1 cellular context compared by ENCODE assay signal in the genomic region with DNA sequence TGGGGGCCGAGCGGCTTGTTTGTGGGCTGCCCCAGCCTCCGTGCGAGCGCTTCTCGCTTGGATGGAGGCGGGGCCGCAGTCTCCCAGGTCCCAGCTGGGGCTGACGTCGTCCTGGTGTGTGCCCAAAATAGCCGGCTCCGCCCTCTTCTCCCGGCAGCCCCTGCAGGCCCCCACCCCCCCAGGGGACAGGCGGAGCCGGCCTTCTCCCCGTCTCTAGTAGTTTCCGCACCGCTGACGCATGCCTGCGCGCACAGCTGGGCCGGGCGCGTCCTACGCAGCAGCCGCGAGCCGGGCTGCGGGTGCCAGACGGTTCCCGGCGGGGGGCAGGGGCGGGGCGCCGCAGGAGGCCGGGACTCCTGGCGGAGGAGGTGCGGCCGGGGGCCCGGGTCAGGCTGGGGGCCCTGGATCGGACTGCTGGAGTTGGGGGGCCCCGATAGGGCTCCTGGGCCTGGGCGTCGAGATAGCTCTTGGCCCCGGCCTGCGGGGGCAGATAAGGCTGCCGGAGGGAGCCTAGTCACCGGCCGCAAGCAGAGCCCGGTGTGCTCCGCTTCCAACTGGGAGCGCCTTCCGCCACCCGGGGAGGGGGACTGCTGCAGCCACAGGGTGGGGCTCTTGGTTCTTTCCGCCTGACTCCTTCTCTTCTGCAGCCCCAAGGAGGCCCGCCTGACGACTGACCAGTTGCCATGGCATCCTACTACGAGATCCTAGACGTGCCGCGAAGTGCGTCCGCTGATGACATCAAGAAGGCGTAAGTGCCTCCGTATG.
TF ChIP-seq lines count a peak whose summit lies in the region.

A gene (plus strand): TSS at position 216 of the 765 bp plus-strand sequence. CDS start 468 bp downstream, at position 684.

TF ChIP-seq in K562, 482 proteins besides CTCF, POLR2A, EP300 and RAD21 (continued from another document and continues in another):
- TF ChIP-seq, protein P1, sequence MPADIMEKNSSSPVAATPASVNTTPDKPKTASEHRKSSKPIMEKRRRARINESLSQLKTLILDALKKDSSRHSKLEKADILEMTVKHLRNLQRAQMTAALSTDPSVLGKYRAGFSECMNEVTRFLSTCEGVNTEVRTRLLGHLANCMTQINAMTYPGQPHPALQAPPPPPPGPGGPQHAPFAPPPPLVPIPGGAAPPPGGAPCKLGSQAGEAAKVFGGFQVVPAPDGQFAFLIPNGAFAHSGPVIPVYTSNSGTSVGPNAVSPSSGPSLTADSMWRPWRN (IDR thresholded peaks at IDR 0.05; ENCODE audit: low read depth) = peak; percentile 89
- TF ChIP-seq MEF2D (tag; conservative IDR thresholded peaks at IDR 0.05; ENCODE audit: low read depth) (peak; percentile 98), DIDO1 (tag; IDR thresholded peaks at IDR 0.05; ENCODE audit: low read depth) (no peak), KLF13 (tag; IDR thresholded peaks at IDR 0.05; ENCODE audit: borderline replicate concordance, low read depth) (peak; percentile 71; the same call in 1 of the 2 replicates), ILF3 (IDR thresholded peaks at IDR 0.05; ENCODE audit: borderline replicate concordance) (0 out of 2 replicates have a peak, but pooled peaks have one; percentile 54), BCOR (IDR thresholded peaks at IDR 0.05) (peak; percentile 80), RBM14 (IDR thresholded peaks at IDR 0.05; ENCODE audit: borderline replicate concordance, insufficient read depth, low read depth, low read length) (no peak), POLR2AphosphoS5 (IDR thresholded peaks at IDR 0.05; ENCODE audit: control insufficient read depth, insufficient read depth, low read depth, low read length) (peak; percentile 98), CC2D1A (IDR thresholded peaks at IDR 0.05) (peak; percentile 95), MYBL2 (IDR thresholded peaks at IDR 0.05; ENCODE audit: low read depth) (no peak), MYBL2 (CRISPR knock-in tag; IDR thresholded peaks at IDR 0.05; ENCODE audit: borderline replicate concordance) (no peak), CBX3 (IDR thresholded peaks at IDR 0.05; ENCODE audit: borderline replicate concordance in 1 of 2, low read length in 2 of 2) (peak in 1 of 2 experiments; percentile 39; a peak in 1 of 3 replicates), ESRRA (IDR thresholded peaks at IDR 0.05; ENCODE audit: borderline replicate concordance, low read depth) (peak; percentile 60; the same call in 1 of the 2 replicates), FOXP1 (CRISPR knock-in tag; IDR thresholded peaks at IDR 0.05) (peak; percentile 83; the same call in 1 of the 2 replicates), MTA2 (IDR thresholded peaks at IDR 0.05; ENCODE audit: low read depth) (peak; percentile 95), ZNF41 (CRISPR knock-in tag; conservative IDR thresholded peaks at IDR 0.05) (peak; percentile 79), CBX5 (IDR thresholded peaks at IDR 0.05; ENCODE audit: borderline replicate concordance, low read depth) (peak; percentile 38; the same call in 1 of the 2 replicates), ZBTB17 (CRISPR knock-in tag; IDR thresholded peaks at IDR 0.05) (peak; percentile 70; the same call in 1 of the 2 replicates), EGR1 (conservative IDR thresholded peaks at IDR 0.05) (peak; percentile 71), ZNF766 (CRISPR knock-in tag; conservative IDR thresholded peaks at IDR 0.05) (peak; percentile 92), PML (IDR thresholded peaks at IDR 0.05; ENCODE audit: low read length) (peak; percentile 96), ADNP (tag; IDR thresholded peaks at IDR 0.05) (no peak), DMBX1 (CRISPR knock-in tag; IDR thresholded peaks at IDR 0.05; ENCODE audit: borderline replicate concordance) (peak; percentile 96), FOXJ2 (tag; IDR thresholded peaks at IDR 0.05) (no peak), LEF1 (IDR thresholded peaks at IDR 0.05) (peak; percentile 90), PTTG1 (tag; IDR thresholded peaks at IDR 0.05; ENCODE audit: low read depth) (no peak), NBN (IDR thresholded peaks at IDR 0.05; ENCODE audit: low read depth) (peak; percentile 86), ZNF23 (CRISPR knock-in tag; IDR thresholded peaks at IDR 0.05) (0 out of 2 replicates have a peak, but pooled peaks have one; percentile 38), L3MBTL2 (IDR thresholded peaks at IDR 0.05) (peak; percentile 53; the same call in 1 of the 2 replicates), TEAD1 (CRISPR knock-in tag; IDR thresholded peaks at IDR 0.05) (peak; percentile 81 to 91; a peak in 3 of 4 replicates), SLC30A9 (CRISPR knock-in tag; IDR thresholded peaks at IDR 0.05) (no peak), BHLHE40 (IDR thresholded peaks at IDR 0.05; ENCODE audit: low read length) (peak; percentile 73), SAFB (IDR thresholded peaks at IDR 0.05; ENCODE audit: borderline replicate concordance, low read depth, low read length) (no peak), HMGN3 (IDR thresholded peaks at IDR 0.05; ENCODE audit: borderline replicate concordance, extremely low read depth, insufficient read length, low read depth, low read length) (peak; percentile 100)
- TF ChIP-seq, protein P2, sequence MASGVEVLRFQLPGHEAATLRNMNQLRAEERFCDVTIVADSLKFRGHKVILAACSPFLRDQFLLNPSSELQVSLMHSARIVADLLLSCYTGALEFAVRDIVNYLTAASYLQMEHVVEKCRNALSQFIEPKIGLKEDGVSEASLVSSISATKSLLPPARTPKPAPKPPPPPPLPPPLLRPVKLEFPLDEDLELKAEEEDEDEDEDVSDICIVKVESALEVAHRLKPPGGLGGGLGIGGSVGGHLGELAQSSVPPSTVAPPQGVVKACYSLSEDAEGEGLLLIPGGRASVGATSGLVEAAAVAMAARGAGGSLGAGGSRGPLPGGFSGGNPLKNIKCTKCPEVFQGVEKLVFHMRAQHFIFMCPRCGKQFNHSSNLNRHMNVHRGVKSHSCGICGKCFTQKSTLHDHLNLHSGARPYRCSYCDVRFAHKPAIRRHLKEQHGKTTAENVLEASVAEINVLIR (CRISPR knock-in tag; IDR thresholded peaks at IDR 0.05) = peak; percentile 64
- TF ChIP-seq, protein P3, sequence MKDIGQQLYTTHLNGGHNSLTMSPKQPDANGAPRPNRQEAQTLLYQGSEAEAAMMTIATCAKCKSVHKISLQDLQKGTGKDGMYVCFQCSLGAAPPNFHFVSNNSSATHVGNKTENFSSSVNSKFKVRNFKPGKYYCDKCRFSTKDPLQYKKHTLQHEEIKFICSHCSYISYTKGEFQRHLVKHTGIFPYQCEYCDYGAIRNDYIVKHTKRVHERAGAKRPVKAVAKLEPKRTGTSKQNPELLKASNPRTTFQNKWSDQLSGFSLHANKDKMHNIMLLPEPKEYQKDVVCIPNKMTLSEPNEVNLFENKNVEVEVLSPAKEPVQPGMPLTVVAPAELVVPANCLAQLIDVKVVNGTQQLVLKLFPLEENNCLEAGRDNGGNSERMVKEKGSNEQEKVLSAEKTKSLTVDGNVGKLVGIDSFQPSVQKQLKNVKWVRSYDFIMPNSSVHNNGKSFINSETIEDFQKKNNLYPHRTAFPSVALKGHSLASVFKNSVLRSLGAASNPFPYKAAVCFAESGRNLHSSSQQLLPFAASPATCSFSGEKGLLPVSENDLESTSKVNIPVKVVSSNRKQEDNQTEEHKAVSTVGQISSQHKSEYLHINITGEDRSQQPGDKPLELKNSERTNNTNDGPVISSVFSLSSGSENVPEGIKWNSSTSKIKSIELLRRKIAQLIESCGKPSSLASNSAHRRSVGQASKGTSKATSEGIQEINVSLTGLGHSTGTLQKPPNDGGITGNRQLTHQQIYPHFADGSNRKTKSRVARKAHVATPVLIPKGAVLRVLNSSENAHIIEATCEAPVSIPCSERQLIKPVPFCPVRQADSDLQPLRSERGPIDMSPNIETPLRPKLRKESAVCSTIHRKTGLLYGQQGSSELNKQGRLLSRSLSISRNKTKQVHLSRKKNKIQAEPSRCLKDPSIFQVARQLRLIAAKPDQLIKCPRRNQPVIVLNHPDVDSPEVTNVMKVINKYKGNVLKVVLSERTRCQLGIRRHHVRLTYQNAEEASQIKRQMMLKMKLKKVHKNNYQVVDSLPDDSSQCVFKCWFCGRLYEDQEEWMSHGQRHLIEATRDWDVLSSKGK (CRISPR knock-in tag; IDR thresholded peaks at IDR 0.05) = no peak
- TF ChIP-seq, protein P4, sequence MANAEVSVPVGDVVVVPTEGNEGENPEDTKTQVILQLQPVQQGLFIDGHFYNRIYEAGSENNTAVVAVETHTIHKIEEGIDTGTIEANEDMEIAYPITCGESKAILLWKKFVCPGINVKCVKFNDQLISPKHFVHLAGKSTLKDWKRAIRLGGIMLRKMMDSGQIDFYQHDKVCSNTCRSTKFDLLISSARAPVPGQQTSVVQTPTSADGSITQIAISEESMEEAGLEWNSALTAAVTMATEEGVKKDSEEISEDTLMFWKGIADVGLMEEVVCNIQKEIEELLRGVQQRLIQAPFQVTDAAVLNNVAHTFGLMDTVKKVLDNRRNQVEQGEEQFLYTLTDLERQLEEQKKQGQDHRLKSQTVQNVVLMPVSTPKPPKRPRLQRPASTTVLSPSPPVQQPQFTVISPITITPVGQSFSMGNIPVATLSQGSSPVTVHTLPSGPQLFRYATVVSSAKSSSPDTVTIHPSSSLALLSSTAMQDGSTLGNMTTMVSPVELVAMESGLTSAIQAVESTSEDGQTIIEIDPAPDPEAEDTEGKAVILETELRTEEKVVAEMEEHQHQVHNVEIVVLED (CRISPR knock-in tag; IDR thresholded peaks at IDR 0.05) = peak; percentile 80
- TF ChIP-seq, protein P5, sequence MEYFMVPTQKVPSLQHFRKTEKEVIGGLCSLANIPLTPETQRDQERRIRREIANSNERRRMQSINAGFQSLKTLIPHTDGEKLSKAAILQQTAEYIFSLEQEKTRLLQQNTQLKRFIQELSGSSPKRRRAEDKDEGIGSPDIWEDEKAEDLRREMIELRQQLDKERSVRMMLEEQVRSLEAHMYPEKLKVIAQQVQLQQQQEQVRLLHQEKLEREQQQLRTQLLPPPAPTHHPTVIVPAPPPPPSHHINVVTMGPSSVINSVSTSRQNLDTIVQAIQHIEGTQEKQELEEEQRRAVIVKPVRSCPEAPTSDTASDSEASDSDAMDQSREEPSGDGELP (CRISPR knock-in tag; IDR thresholded peaks at IDR 0.05; ENCODE audit: borderline replicate concordance) = peak; percentile 99
- TF ChIP-seq, protein P6, sequence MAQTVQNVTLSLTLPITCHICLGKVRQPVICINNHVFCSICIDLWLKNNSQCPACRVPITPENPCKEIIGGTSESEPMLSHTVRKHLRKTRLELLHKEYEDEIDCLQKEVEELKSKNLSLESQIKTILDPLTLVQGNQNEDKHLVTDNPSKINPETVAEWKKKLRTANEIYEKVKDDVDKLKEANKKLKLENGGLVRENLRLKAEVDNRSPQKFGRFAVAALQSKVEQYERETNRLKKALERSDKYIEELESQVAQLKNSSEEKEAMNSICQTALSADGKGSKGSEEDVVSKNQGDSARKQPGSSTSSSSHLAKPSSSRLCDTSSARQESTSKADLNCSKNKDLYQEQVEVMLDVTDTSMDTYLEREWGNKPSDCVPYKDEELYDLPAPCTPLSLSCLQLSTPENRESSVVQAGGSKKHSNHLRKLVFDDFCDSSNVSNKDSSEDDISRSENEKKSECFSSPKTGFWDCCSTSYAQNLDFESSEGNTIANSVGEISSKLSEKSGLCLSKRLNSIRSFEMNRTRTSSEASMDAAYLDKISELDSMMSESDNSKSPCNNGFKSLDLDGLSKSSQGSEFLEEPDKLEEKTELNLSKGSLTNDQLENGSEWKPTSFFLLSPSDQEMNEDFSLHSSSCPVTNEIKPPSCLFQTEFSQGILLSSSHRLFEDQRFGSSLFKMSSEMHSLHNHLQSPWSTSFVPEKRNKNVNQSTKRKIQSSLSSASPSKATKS (CRISPR knock-in tag; IDR thresholded peaks at IDR 0.05) = no peak
- TF ChIP-seq, protein P7, sequence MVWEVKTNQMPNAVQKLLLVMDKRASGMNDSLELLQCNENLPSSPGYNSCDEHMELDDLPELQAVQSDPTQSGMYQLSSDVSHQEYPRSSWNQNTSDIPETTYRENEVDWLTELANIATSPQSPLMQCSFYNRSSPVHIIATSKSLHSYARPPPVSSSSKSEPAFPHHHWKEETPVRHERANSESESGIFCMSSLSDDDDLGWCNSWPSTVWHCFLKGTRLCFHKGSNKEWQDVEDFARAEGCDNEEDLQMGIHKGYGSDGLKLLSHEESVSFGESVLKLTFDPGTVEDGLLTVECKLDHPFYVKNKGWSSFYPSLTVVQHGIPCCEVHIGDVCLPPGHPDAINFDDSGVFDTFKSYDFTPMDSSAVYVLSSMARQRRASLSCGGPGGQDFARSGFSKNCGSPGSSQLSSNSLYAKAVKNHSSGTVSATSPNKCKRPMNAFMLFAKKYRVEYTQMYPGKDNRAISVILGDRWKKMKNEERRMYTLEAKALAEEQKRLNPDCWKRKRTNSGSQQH (CRISPR knock-in tag; IDR thresholded peaks at IDR 0.05) = no peak
- TF ChIP-seq, protein P8, sequence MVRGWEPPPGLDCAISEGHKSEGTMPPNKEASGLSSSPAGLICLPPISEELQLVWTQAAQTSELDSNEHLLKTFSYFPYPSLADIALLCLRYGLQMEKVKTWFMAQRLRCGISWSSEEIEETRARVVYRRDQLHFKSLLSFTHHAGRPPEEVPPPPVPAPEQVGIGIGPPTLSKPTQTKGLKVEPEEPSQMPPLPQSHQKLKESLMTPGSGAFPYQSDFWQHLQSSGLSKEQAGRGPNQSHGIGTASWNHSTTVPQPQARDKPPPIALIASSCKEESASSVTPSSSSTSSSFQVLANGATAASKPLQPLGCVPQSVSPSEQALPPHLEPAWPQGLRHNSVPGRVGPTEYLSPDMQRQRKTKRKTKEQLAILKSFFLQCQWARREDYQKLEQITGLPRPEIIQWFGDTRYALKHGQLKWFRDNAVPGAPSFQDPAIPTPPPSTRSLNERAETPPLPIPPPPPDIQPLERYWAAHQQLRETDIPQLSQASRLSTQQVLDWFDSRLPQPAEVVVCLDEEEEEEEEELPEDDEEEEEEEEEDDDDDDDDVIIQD (CRISPR knock-in tag; IDR thresholded peaks at IDR 0.05) = 0 out of 2 replicates have a peak, but pooled peaks have one; percentile 23
- TF ChIP-seq, protein P9, sequence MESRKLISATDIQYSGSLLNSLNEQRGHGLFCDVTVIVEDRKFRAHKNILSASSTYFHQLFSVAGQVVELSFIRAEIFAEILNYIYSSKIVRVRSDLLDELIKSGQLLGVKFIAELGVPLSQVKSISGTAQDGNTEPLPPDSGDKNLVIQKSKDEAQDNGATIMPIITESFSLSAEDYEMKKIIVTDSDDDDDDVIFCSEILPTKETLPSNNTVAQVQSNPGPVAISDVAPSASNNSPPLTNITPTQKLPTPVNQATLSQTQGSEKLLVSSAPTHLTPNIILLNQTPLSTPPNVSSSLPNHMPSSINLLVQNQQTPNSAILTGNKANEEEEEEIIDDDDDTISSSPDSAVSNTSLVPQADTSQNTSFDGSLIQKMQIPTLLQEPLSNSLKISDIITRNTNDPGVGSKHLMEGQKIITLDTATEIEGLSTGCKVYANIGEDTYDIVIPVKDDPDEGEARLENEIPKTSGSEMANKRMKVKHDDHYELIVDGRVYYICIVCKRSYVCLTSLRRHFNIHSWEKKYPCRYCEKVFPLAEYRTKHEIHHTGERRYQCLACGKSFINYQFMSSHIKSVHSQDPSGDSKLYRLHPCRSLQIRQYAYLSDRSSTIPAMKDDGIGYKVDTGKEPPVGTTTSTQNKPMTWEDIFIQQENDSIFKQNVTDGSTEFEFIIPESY (CRISPR knock-in tag; IDR thresholded peaks at IDR 0.05) = peak; percentile 56; the same call in 1 of the 2 replicates
- TF ChIP-seq, protein P10, sequence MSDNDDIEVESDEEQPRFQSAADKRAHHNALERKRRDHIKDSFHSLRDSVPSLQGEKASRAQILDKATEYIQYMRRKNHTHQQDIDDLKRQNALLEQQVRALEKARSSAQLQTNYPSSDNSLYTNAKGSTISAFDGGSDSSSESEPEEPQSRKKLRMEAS (CRISPR knock-in tag; IDR thresholded peaks at IDR 0.05) = peak; percentile 90
